23 cellular contexts compared by ENCODE assay signal in genomic region chr2:220241423-220241822, GRCh38.
"Had no signal": no experiment of that assay in that cellular context is flagged by ENCODE, and none has a peak within 500 bp of the region (broad histone marks: within the 10 kb centered on the region; RNA-seq: fewer than 3 reads in every experiment).

No MANE protein-coding gene starts in this region.

- DNase-seq: activated CD4-positive, alpha-beta T cell treated with anti-CD3 and anti-CD28 coated beads, Interleukin-2, amount 10 ng/mL, durations not matched to agents 7 days and 5 days; activated CD4-positive, CD25-positive, alpha-beta regulatory T cell treated with anti-CD3 and anti-CD28 coated beads, Interleukin-2, amount 50 U/mL, for 72 hours; activated CD8-positive, alpha-beta T cell treated with anti-CD3 and anti-CD28 coated beads for 36 hours; activated gamma-delta T cell; activated naive CD4-positive, alpha-beta T cell treated with anti-CD3 and anti-CD28 coated beads, Interleukin-2, amount 50 U/mL, for 16 hours; activated naive CD8-positive, alpha-beta T cell treated with anti-CD3 and anti-CD28 coated beads, Interleukin-2, amount 50 U/mL, for 24 hours; aorta; colonic mucosa; foreskin keratinocyte; immature natural killer cell; left ventricle myocardium superior; mammary epithelial cell; naive thymus-derived CD8-positive, alpha-beta T cell; sigmoid colon; stimulated activated CD4-positive, alpha-beta T cell treated with anti-CD3 and anti-CD28 coated beads, Interleukin-2, amount 100 ng/mL, for 48 hours; stimulated activated naive CD4-positive, alpha-beta T cell; T-helper 1 cell; WERI-Rb-1 had no signal

- H3K79me2 ChIP-seq: hepatocyte had no signal

- H3K4me3 ChIP-seq: breast epithelium, colonic mucosa, esophagus muscularis mucosa, hepatocyte, neural progenitor cell, sigmoid colon, thoracic aorta had no signal

- H2AFZ ChIP-seq: hepatocyte, neural progenitor cell had no signal

- H3K9me3 ChIP-seq: breast epithelium, colonic mucosa, esophagus muscularis mucosa, sigmoid colon, thoracic aorta had no signal

- ATAC-seq: activated CD8-positive, alpha-beta T cell treated with anti-CD3 and anti-CD28 coated beads for 36 hours; activated naive CD8-positive, alpha-beta T cell treated with anti-CD3 and anti-CD28 coated beads, Interleukin-2, amount 50 U/mL, for 24 hours; foreskin keratinocyte; left ventricle myocardium superior; naive thymus-derived CD8-positive, alpha-beta T cell had no signal

- H3K4me2 ChIP-seq: hepatocyte, neural progenitor cell had no signal

- H3K27me3 ChIP-seq: breast epithelium, colonic mucosa, esophagus muscularis mucosa, foreskin keratinocyte, hepatocyte, neural progenitor cell, sigmoid colon had no signal

- H3K4me1 ChIP-seq: breast epithelium, colonic mucosa, esophagus muscularis mucosa, foreskin keratinocyte, neural progenitor cell, sigmoid colon had no signal

- H3K36me3 ChIP-seq: breast epithelium, colonic mucosa, esophagus muscularis mucosa, neural progenitor cell, sigmoid colon, thoracic aorta, WERI-Rb-1 had no signal

- H3K27ac ChIP-seq: breast epithelium, colonic mucosa, esophagus muscularis mucosa, foreskin keratinocyte, hepatocyte, neural progenitor cell, sigmoid colon, thoracic aorta, WERI-Rb-1 had no signal

- H3K9ac ChIP-seq: neural progenitor cell had no signal
